ENCODE assay signal across 17 cellular contexts in genomic region chr10:6180480-6181110, GRCh38. TPM values are rescaled to one million over a fixed set of nuclear protein-coding genes. Genes with fewer than 3 reads are reported as not detected.
DNase-seq lines count a peak whose midpoint lies in the region; ATAC-seq, FAIRE-seq and TF ChIP-seq lines count a peak whose summit lies in the region.
"Had no signal": no experiment of that assay in that cellular context is flagged by ENCODE, and none has a peak within 500 bp of the region (broad histone marks: within the 10 kb centered on the region; RNA-seq: fewer than 3 reads in every experiment).

No MANE protein-coding gene starts in this region.

- H3K27me3 ChIP-seq in HepG2 (ENCODE audit: control insufficient read depth in 1 of 2, insufficient read depth in 2 of 2, low read length in 2 of 2) = peaks cover 0 to 7% of the 10 kb centered on the region in 2 experiments; a peak in 1 of 5 replicates
- H3K27me3 ChIP-seq in right lobe of liver = no peaks in the 10 kb centered on the region
- no peaks in the 10 kb centered on the region for H3K27me3 ChIP-seq in psoas muscle (ENCODE audit: insufficient read depth in 3 of 3, low read length in 2 of 3)
- H3K27me3 ChIP-seq: BLaER1 treated with 17β-estradiol and CSF1 and Interleukin-3, amounts not matched to agents 10 nM and 100 nM had no signal

- no peak overlapping the region for H2AFZ ChIP-seq in HepG2 (ENCODE audit: low read length)
- H2AFZ ChIP-seq: GM23338 had no signal

- H3K4me2 ChIP-seq in HepG2 (ENCODE audit: low read depth, low read length) = no peak overlapping the region
- H3K4me2 ChIP-seq: BLaER1 treated with 17β-estradiol and CSF1 and Interleukin-3, amounts not matched to agents 10 nM and 100 nM; GM23338 had no signal

- H3K36me3 Mint-ChIP-seq in T-helper 17 cell (ENCODE audit: low read depth) = peaks cover 5% of the 10 kb centered on the region
- H3K36me3 Mint-ChIP-seq: CD4-positive, alpha-beta memory T cell had no signal

- ATAC-seq in HepG2 (no peak), right lobe of liver (no peak), T-helper 17 cell (no peak), psoas muscle (no peak), HG03571 (IDR thresholded peaks at IDR 0.05; ENCODE audit: unreplicated experiment) (no peak)
- ATAC-seq: GM23338 had no signal

- H3K27me3 Mint-ChIP-seq in T-helper 17 cell = no peaks in the 10 kb centered on the region
- H3K27me3 Mint-ChIP-seq: CD4-positive, alpha-beta memory T cell had no signal

- H3K27ac Mint-ChIP-seq in T-helper 17 cell = peak overlapping the region; percentile 14
- H3K27ac Mint-ChIP-seq: GM23338 had no signal

- no peak for TF ChIP-seq POLR2A in HepG2 (IDR thresholded peaks at IDR 0.05; ENCODE audit: insufficient read depth in 1 of 2, low read depth in 2 of 2, low read length in 2 of 2)
- no peak for TF ChIP-seq POLR2A in right lobe of liver (IDR thresholded peaks at IDR 0.05)

- no peak for FAIRE-seq in HepG2 (lab: Jason Lieb, UNC)
- FAIRE-seq: D721Med, G401.6 had no signal

- no peaks in the 10 kb centered on the region for H3K79me2 ChIP-seq in HepG2 (ENCODE audit: insufficient read depth, low read length)

- BruUV-seq in HepG2 (replicated peaks; lab: Mats Ljungman, UMichigan) = no TSS peak

- CTCF ChIA-PET in HepG2 (lab: Yijun Ruan, JAX; ENCODE audit: low intra/inter-chr PET ratio, low total read pairs) = no interaction called here

- TF ChIP-seq RAD21 in HepG2 (CRISPR knock-in tag; IDR thresholded peaks at IDR 0.05) = no peak

- H3K9me3 ChIP-seq in HepG2 (ENCODE audit: low read length) (no peaks in the 10 kb centered on the region), right lobe of liver (no peaks in the 10 kb centered on the region), T-helper 17 cell (ENCODE audit: control insufficient read depth, low read length, poor library complexity, severe bottlenecking) (no peaks in the 10 kb centered on the region), psoas muscle (no peaks in the 10 kb centered on the region)
- H3K9me3 ChIP-seq: BLaER1 treated with 17β-estradiol and CSF1 and Interleukin-3, amounts not matched to agents 10 nM and 100 nM had no signal

- TF ChIP-seq EP300 in HepG2 (IDR thresholded peaks at IDR 0.05; ENCODE audit: low read depth in 2 of 2, low read length in 2 of 2) (no peak), HepG2 (CRISPR knock-in tag; IDR thresholded peaks at IDR 0.05; ENCODE audit: borderline replicate concordance) (no peak)

- POLR2A ChIA-PET in HepG2 (lab: Yijun Ruan, JAX) = no interaction called here

- H3K4me3 ChIP-seq in HepG2 (replicated peaks in 1 of 3; ENCODE audit: insufficient read depth in 1 of 3, low read depth in 2 of 3, low read length in 3 of 3) (no peak overlapping the region), right lobe of liver (no peak overlapping the region), psoas muscle (no peak overlapping the region)
- H3K4me3 ChIP-seq: BLaER1 treated with 17β-estradiol and CSF1 and Interleukin-3, amounts not matched to agents 10 nM and 100 nM; GM23338 had no signal

- peaks cover 34% of the 10 kb centered on the region for H3K4me1 Mint-ChIP-seq in T-helper 17 cell
- H3K4me1 Mint-ChIP-seq: GM23338 had no signal

- H3K4me1 ChIP-seq in HepG2 (ENCODE audit: insufficient read depth, low read length) (no peaks in the 10 kb centered on the region), right lobe of liver (peaks cover 0 to 23% (median 9%) of the 10 kb centered on the region in 4 donors), psoas muscle (peaks cover 52% of the 10 kb centered on the region)

- no peak overlapping the region for H3K4me3 Mint-ChIP-seq in T-helper 17 cell
- H3K4me3 Mint-ChIP-seq: CD4-positive, alpha-beta memory T cell; GM23338 had no signal

- no peak overlapping the region for H3K9ac ChIP-seq in HepG2 (ENCODE audit: insufficient read depth, low read depth, low read length)
- H3K9ac ChIP-seq: BLaER1 treated with 17β-estradiol and CSF1 and Interleukin-3, amounts not matched to agents 10 nM and 100 nM had no signal

- no peaks in the 10 kb centered on the region for H4K20me1 ChIP-seq in HepG2 (ENCODE audit: insufficient read depth, low read length)

- H3K27ac ChIP-seq in HepG2 (ENCODE audit: extremely low read length, insufficient read depth, low read length) = no peak overlapping the region
- no peak overlapping the region for H3K27ac ChIP-seq in right lobe of liver
- H3K27ac ChIP-seq in psoas muscle = peak overlapping the region; percentile 1
- H3K27ac ChIP-seq: BLaER1 treated with 17β-estradiol and CSF1 and Interleukin-3, amounts not matched to agents 10 nM and 100 nM had no signal

- WGBS in HepG2 (ENCODE audit: low lambda C conversion rate) = 51% methylated on average over 4 of the region's 4 CpGs
- WGBS in right lobe of liver (ENCODE audit: insufficient coverage, low coverage, low lambda C conversion rate, missing lambda C conversion rate) = 70% methylated on average over 4 of the region's 4 CpGs
- WGBS in psoas muscle, 3 donors = 90 to 95% (median 94%) methylated on average over 4 of the region's 4 CpGs

- H3K36me3 ChIP-seq in HepG2 (replicated peaks in 1 of 2; ENCODE audit: control insufficient read depth in 1 of 2, insufficient read depth in 2 of 2, low read length in 2 of 2) (no peaks in the 10 kb centered on the region), right lobe of liver (no peaks in the 10 kb centered on the region), psoas muscle (ENCODE audit: insufficient read depth in 1 of 2, low read depth in 1 of 2) (no peaks in the 10 kb centered on the region)

- intact Hi-C loops in HepG2 (cut with micrococcal nuclease; ENCODE audit: unreplicated experiment) (no loop called here), right lobe of liver (cut with DNase I) (no loop called here), psoas muscle (cut with DNase I) (no loop called here)

- in situ Hi-C loops in HepG2 (cut with HindIII; ENCODE audit: extremely low pct_ligation_motif_present, low pct_unique_long_range_greater_than_20kb) = no loop called here

- DNase-seq in HepG2 (ENCODE audit: low spot score) (no peak), right lobe of liver (no peak), T-helper 17 cell (no peak), psoas muscle (no peak), NCI-H510A treated with DMSO at 0.1 percent for 48 hours (lab: John Stamatoyannopoulos, UW) (no peak), NK-92 (lab: John Stamatoyannopoulos, UW; ENCODE audit: unreplicated experiment) (no peak)
- DNase-seq: ACHN; CD4-positive, alpha-beta memory T cell; DMS153; DMS79 treated with DMSO at 0.1 percent for 48 hours; EL; H7 had no signal

- TF ChIP-seq CTCF in HepG2 (CRISPR knock-in tag; IDR thresholded peaks at IDR 0.05) (no peak), right lobe of liver (IDR thresholded peaks at IDR 0.05) (no peak), psoas muscle (IDR thresholded peaks at IDR 0.05) (no peak)

TF ChIP-seq in HepG2, 621 proteins besides CTCF, POLR2A, EP300 and RAD21:
- TF ChIP-seq ZNF430 (CRISPR knock-in tag; IDR thresholded peaks at IDR 0.05) (no peak), RAD51 (IDR thresholded peaks at IDR 0.05; ENCODE audit: borderline replicate concordance) (peak; percentile 60; the same call in 1 of the 2 replicates)
TF ChIP-seq in HepG2: peak in this region for 1.

RNA-seq across cellular contexts. Expression of gene PFKFB3, which starts 22.1 kb away (rescaled TPM):
- total RNA-seq in HepG2 (2016; rRNA removed; fragmentation: Illumina TruSeq; extraction: Trizol) (0.87 and 1.2 TPM in 2 replicates), right lobe of liver (10 to 100 TPM in 4 of 6 experiments, 1 to 10 TPM in 2; 6.8 to 57.8 (median 20.8) TPM), T-helper 17 cell (100 to 1,000 TPM in 1 of 2 donors, 10 to 100 TPM in 1; 93.3 to 146 TPM), psoas muscle (100 to 1,000 TPM in 3 of 4 donors, 10 to 100 TPM in 1; 25.4 to 225 (median 148) TPM)
- 0.18 and 0.20 TPM in 2 replicates for total RNA-seq in HepG2 (2016; cell fraction: cytosol; rRNA removed; fragmentation: Illumina TruSeq; extraction: Trizol; ENCODE audit: low read depth)
- 0.36 and 0.80 TPM in 2 replicates for total RNA-seq in HepG2 (2016; cell fraction: insoluble cytoplasmic fraction; rRNA removed; fragmentation: Illumina TruSeq; extraction: Trizol)
- total RNA-seq in HepG2 (2016; cell fraction: membrane; rRNA removed; fragmentation: Illumina TruSeq; extraction: Trizol) = 0.34 and 0.37 TPM in 2 replicates
- 0.88 and 1.3 TPM in 2 replicates for total RNA-seq in HepG2 (2016; cell fraction: nucleus; rRNA removed; fragmentation: Illumina TruSeq; extraction: Trizol)
- polyA plus RNA-seq in HepG2 (2011; rRNA removed) (10.9 and 13.3 TPM in 2 replicates), psoas muscle (100 to 1,000 TPM in 2 of 3 donors, 10 to 100 TPM in 1; 26.7 to 704 (median 448) TPM)
- 3.7 and 4.8 TPM in 2 replicates for polyA plus RNA-seq in HepG2 (2011; cell fraction: cytosol; rRNA removed)
- polyA plus RNA-seq in HepG2 (2011; cell fraction: nucleus; rRNA removed) = 27.2 and 51.8 TPM in 2 replicates
- 9.2 and 16.4 TPM in 2 replicates for polyA plus RNA-seq in HepG2 (2012)
- 0.06 and 0.09 TPM in 2 replicates for polyA plus RNA-seq in HepG2 (2016; cell fraction: cytosol; fragmentation: Illumina TruSeq; extraction: Trizol; ENCODE audit: low read depth)
- 0.51 and 0.97 TPM in 2 replicates for polyA plus RNA-seq in HepG2 (2016; cell fraction: insoluble cytoplasmic fraction; fragmentation: Illumina TruSeq; extraction: Trizol; ENCODE audit: low read depth)
- 0.21 and 0.44 TPM in 2 replicates for polyA plus RNA-seq in HepG2 (2016; cell fraction: membrane; fragmentation: Illumina TruSeq; extraction: Trizol; ENCODE audit: low read depth)
- polyA plus RNA-seq in HepG2 (2016; cell fraction: nucleus; fragmentation: Illumina TruSeq; extraction: Trizol; ENCODE audit: insufficient read depth, low read depth) = 1.6 and 4.3 TPM in 2 replicates
- polyA minus RNA-seq in HepG2 (2011; rRNA and poly(A)+ RNA removed; ENCODE audit: low replicate concordance) = 10.8 and 22.0 TPM in 2 replicates
- polyA minus RNA-seq in HepG2 (2011; cell fraction: cytosol; rRNA and poly(A)+ RNA removed) = 4.5 and 7.2 TPM in 2 replicates
- polyA minus RNA-seq in HepG2 (2011; cell fraction: nucleus; rRNA and poly(A)+ RNA removed) = 12.1 and 13.3 TPM in 2 replicates
